8 cellular contexts compared by ENCODE assay signal in genomic region chr12:59403259-59403932, GRCh38.
DNase-seq lines count a peak whose midpoint lies in the region; ATAC-seq, FAIRE-seq and TF ChIP-seq lines count a peak whose summit lies in the region.

No MANE protein-coding gene starts in this region.

- H3K4me3 ChIP-seq in CD4-positive, CD25-positive, alpha-beta regulatory T cell (ENCODE audit: low read depth, low read length) = no peak overlapping the region
- no peak overlapping the region for H3K4me3 ChIP-seq in pancreas

- peak in 2 of 3 donors; percentile 37 to 61 for DNase-seq in CD4-positive, CD25-positive, alpha-beta regulatory T cell
- DNase-seq in NCI-H510A (lab: John Stamatoyannopoulos, UW) (peak; percentile 9), glomerular visceral epithelial cell (ENCODE audit: extremely low spot score) (peak; percentile 59), pancreas (peak in 3 of 6 donors; percentile 24 to 56 (median 26))
- DNase-seq in activated naive CD4-positive, alpha-beta T cell treated with anti-CD3 and anti-CD28 coated beads, Interleukin-2, amount 10 ng/mL, durations not matched to agents 7 days and 5 days = peak; percentile 49

- TF ChIP-seq CTCF in pancreas (IDR thresholded peaks at IDR 0.05) = peak; percentile 37 to 66 (median 51)

- H3K27ac ChIP-seq in CD4-positive, CD25-positive, alpha-beta regulatory T cell (ENCODE audit: insufficient read depth, low read length, poor library complexity, severe bottlenecking) = no peak overlapping the region
- H3K27ac ChIP-seq in pancreas = no peak overlapping the region

- no peak overlapping the region for H3K4me3 Mint-ChIP-seq in CD4-positive, CD25-positive, alpha-beta regulatory T cell
- no peak overlapping the region for H3K4me3 Mint-ChIP-seq in activated naive CD4-positive, alpha-beta T cell treated with anti-CD3 and anti-CD28 coated beads, Interleukin-2, amount 10 ng/mL, durations not matched to agents 7 days and 5 days

- no peaks in the 10 kb centered on the region for H3K27me3 ChIP-seq in CD4-positive, CD25-positive, alpha-beta regulatory T cell (ENCODE audit: control insufficient read depth, insufficient read depth, low read length)
- no peaks in the 10 kb centered on the region for H3K27me3 ChIP-seq in pancreas

- H3K4me1 ChIP-seq in CD4-positive, CD25-positive, alpha-beta regulatory T cell (ENCODE audit: control insufficient read depth, insufficient read depth, low read length, poor library complexity, severe bottlenecking) = no peaks in the 10 kb centered on the region
- peaks cover 0 to 14% (median 0%) of the 10 kb centered on the region in 3 donors for H3K4me1 ChIP-seq in pancreas

- no peaks in the 10 kb centered on the region for H3K36me3 ChIP-seq in CD4-positive, CD25-positive, alpha-beta regulatory T cell (ENCODE audit: control insufficient read depth, insufficient read depth, low read length)
- no peaks in the 10 kb centered on the region for H3K36me3 ChIP-seq in pancreas

- 0% methylated on average over 3 of the region's 3 CpGs for WGBS in pancreas, 2 donors

- no peak overlapping the region for H3K27ac Mint-ChIP-seq in CD4-positive, CD25-positive, alpha-beta regulatory T cell
- no peak overlapping the region for H3K27ac Mint-ChIP-seq in activated naive CD4-positive, alpha-beta T cell treated with anti-CD3 and anti-CD28 coated beads, Interleukin-2, amount 10 ng/mL, durations not matched to agents 7 days and 5 days

- no peaks in the 10 kb centered on the region for H3K9me3 Mint-ChIP-seq in CD4-positive, CD25-positive, alpha-beta regulatory T cell
- no peaks in the 10 kb centered on the region for H3K9me3 Mint-ChIP-seq in activated naive CD4-positive, alpha-beta T cell treated with anti-CD3 and anti-CD28 coated beads, Interleukin-2, amount 10 ng/mL, durations not matched to agents 7 days and 5 days

- peak; percentile 83 for FAIRE-seq in pancreas (lab: Jason Lieb, UNC)

- peaks cover 0 to 2% (median 0%) of the 10 kb centered on the region in 4 donors for H3K4me1 Mint-ChIP-seq in CD4-positive, CD25-positive, alpha-beta regulatory T cell
- H3K4me1 Mint-ChIP-seq in activated naive CD4-positive, alpha-beta T cell treated with anti-CD3 and anti-CD28 coated beads, Interleukin-2, amount 10 ng/mL, durations not matched to agents 7 days and 5 days = peaks cover 8% of the 10 kb centered on the region

- CTCF ChIA-PET in activated naive CD4-positive, alpha-beta T cell treated with anti-CD3 and anti-CD28 coated beads, Interleukin-2, amount 10 ng/mL, durations not matched to agents 7 days and 5 days (lab: Charles Lee) = interaction anchor here (0.9 to 3.6 kb wide), 8 partner anchors 9 to 432 kb away, joined by 3 to 22 read pairs (median 4); no protein-coding TSS in a partner anchor

- intact Hi-C loops in pancreas (cut with DNase I) = no loop called here

- ATAC-seq in CD4-positive, CD25-positive, alpha-beta regulatory T cell (ENCODE audit: low read depth in 2 of 2) = no peak
- peak; percentile 55 for ATAC-seq in GM18519 (IDR thresholded peaks at IDR 0.05; ENCODE audit: low FRiP score, unreplicated experiment)
- ATAC-seq in HG03159 (IDR thresholded peaks at IDR 0.05; ENCODE audit: unreplicated experiment) = peak; percentile 78
- ATAC-seq in pancreas = peak; percentile 70 to 96 (median 95)
- no peak for ATAC-seq in HG03521 (IDR thresholded peaks at IDR 0.05; ENCODE audit: unreplicated experiment)

- no peaks in the 10 kb centered on the region for H3K27me3 Mint-ChIP-seq in CD4-positive, CD25-positive, alpha-beta regulatory T cell
- H3K27me3 Mint-ChIP-seq in activated naive CD4-positive, alpha-beta T cell treated with anti-CD3 and anti-CD28 coated beads, Interleukin-2, amount 10 ng/mL, durations not matched to agents 7 days and 5 days = peaks cover 7% of the 10 kb centered on the region

- H3K9me3 ChIP-seq in CD4-positive, CD25-positive, alpha-beta regulatory T cell (ENCODE audit: control insufficient read depth in 2 of 2, low read length in 2 of 2) = no peaks in the 10 kb centered on the region
- H3K9me3 ChIP-seq in pancreas = no peaks in the 10 kb centered on the region

- no peaks in the 10 kb centered on the region for H3K36me3 Mint-ChIP-seq in CD4-positive, CD25-positive, alpha-beta regulatory T cell
- no peaks in the 10 kb centered on the region for H3K36me3 Mint-ChIP-seq in activated naive CD4-positive, alpha-beta T cell treated with anti-CD3 and anti-CD28 coated beads, Interleukin-2, amount 10 ng/mL, durations not matched to agents 7 days and 5 days

Comparison
In these comparisons a context has a peak if more than half of its experiments do, and no peak if none do; other contexts are left out.
1. ATAC-seq: peak in GM18519 (single experiment), HG03159 (single experiment) and pancreas (4 of 4); none in CD4-positive, CD25-positive, alpha-beta regulatory T cell (0 of 2) and HG03521 (single experiment).